Comparison of ENCODE assay signal across 8 cellular contexts in genomic region chr22:46070722-46071450, GRCh38.
DNase-seq lines count a peak whose midpoint lies in the region; ATAC-seq lines count a peak whose summit lies in the region.

No MANE protein-coding gene starts in this region.

- H3K27me3 Mint-ChIP-seq in memory B cell = no peaks in the 10 kb centered on the region

- no peak overlapping the region for H3K27ac Mint-ChIP-seq in memory B cell

- peak overlapping the region; percentile 82 for H3K4me3 ChIP-seq in Jurkat, Clone E6-1 (ENCODE audit: low read length)
- H3K4me3 ChIP-seq in effector memory CD4-positive, alpha-beta T cell (ENCODE audit: insufficient read depth, low read depth, low read length, poor library complexity, severe bottlenecking) = peak overlapping the region; percentile 76

- peak; percentile 61 for ATAC-seq in memory B cell (ENCODE audit: low read depth)

- H3K4me1 Mint-ChIP-seq in memory B cell = peaks cover 14% of the 10 kb centered on the region

- H3K36me3 Mint-ChIP-seq in memory B cell = no peaks in the 10 kb centered on the region

- H3K4me1 ChIP-seq in effector memory CD4-positive, alpha-beta T cell (ENCODE audit: control insufficient read depth, insufficient read depth, low read length, poor library complexity, severe bottlenecking) = peaks cover 18% of the 10 kb centered on the region

- H3K9me3 ChIP-seq in effector memory CD4-positive, alpha-beta T cell (ENCODE audit: control insufficient read depth, low read length) = no peaks in the 10 kb centered on the region

- H3K9me3 Mint-ChIP-seq in memory B cell = no peaks in the 10 kb centered on the region

- DNase-seq in NCI-H1436 (lab: John Stamatoyannopoulos, UW) = peak; percentile 87
- no peak for DNase-seq in NCI-H1436 treated with DMSO at 0.1 percent for 48 hours (lab: John Stamatoyannopoulos, UW)
- DNase-seq in Jurkat, Clone E6-1 (ENCODE audit: low read depth, low spot score) = peak; percentile 46
- DNase-seq in activated CD4-positive, alpha-beta T cell treated with anti-CD3 and anti-CD28 coated beads for 1 hour = peak; percentile 24
- DNase-seq in effector memory CD4-positive, alpha-beta T cell = peak in 2 of 3 donors; percentile 9 to 21
- peak; percentile 21 to 60 for DNase-seq in memory B cell (ENCODE audit: low spot score in 2 of 2)
- DNase-seq in stimulated activated naive CD4-positive, alpha-beta T cell treated with Interleukin-2 at 50 U/mL for 16 hours (lab: John Stamatoyannopoulos, UW) = peak; percentile 47
- no peak for DNase-seq in COLO829 (ENCODE audit: low spot score)

- no peaks in the 10 kb centered on the region for H3K36me3 ChIP-seq in effector memory CD4-positive, alpha-beta T cell (ENCODE audit: control insufficient read depth, insufficient read depth, low read length)

- peak overlapping the region; percentile 78 for H3K4me3 Mint-ChIP-seq in memory B cell

- H3K27me3 ChIP-seq in effector memory CD4-positive, alpha-beta T cell (replicated peaks; ENCODE audit: control insufficient read depth, insufficient read depth, low read length, poor library complexity, severe bottlenecking) = no peaks in the 10 kb centered on the region

- H3K27ac ChIP-seq in effector memory CD4-positive, alpha-beta T cell (ENCODE audit: insufficient read depth, low read length, poor library complexity, severe bottlenecking) = peak overlapping the region; percentile 76

Comparison
In these comparisons a context has a peak if more than half of its experiments do, and no peak if none do; other contexts are left out.
1. DNase-seq: peak in NCI-H1436 (single experiment), Jurkat, Clone E6-1 (single experiment), activated CD4-positive, alpha-beta T cell treated with anti-CD3 and anti-CD28 coated beads for 1 hour (single experiment), effector memory CD4-positive, alpha-beta T cell (2 of 3), memory B cell (2 of 2) and stimulated activated naive CD4-positive, alpha-beta T cell treated with Interleukin-2 at 50 U/mL for 16 hours (single experiment); none in NCI-H1436 treated with DMSO at 0.1 percent for 48 hours (single experiment) and COLO829 (single experiment).